1 cellular context compared by ENCODE assay signal in the genomic region with DNA sequence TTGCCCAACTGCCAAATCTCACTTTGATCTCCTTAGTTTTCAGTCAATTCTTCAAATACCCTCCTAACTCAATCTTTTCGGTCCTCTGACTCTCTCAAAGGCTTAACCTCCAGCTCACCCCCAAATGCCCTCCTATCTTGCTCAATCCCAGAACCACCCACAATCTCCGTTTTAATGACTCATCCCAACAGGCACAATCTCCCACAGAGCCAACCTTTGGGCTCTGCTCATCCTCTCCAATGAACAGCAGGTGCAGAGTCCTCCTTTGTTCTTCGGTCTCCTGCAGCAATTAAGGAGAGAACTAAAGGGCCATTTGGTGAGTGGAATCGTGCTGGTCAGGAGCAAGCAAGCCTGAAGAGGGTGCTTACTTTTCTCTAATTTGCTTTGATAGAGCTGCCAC.
TF ChIP-seq lines count a peak whose summit lies in the region.

No MANE protein-coding gene starts in this region.

TF ChIP-seq in HepG2, 621 proteins besides CTCF, POLR2A, EP300 and RAD21 (continued from another document):
- TF ChIP-seq, protein P1, sequence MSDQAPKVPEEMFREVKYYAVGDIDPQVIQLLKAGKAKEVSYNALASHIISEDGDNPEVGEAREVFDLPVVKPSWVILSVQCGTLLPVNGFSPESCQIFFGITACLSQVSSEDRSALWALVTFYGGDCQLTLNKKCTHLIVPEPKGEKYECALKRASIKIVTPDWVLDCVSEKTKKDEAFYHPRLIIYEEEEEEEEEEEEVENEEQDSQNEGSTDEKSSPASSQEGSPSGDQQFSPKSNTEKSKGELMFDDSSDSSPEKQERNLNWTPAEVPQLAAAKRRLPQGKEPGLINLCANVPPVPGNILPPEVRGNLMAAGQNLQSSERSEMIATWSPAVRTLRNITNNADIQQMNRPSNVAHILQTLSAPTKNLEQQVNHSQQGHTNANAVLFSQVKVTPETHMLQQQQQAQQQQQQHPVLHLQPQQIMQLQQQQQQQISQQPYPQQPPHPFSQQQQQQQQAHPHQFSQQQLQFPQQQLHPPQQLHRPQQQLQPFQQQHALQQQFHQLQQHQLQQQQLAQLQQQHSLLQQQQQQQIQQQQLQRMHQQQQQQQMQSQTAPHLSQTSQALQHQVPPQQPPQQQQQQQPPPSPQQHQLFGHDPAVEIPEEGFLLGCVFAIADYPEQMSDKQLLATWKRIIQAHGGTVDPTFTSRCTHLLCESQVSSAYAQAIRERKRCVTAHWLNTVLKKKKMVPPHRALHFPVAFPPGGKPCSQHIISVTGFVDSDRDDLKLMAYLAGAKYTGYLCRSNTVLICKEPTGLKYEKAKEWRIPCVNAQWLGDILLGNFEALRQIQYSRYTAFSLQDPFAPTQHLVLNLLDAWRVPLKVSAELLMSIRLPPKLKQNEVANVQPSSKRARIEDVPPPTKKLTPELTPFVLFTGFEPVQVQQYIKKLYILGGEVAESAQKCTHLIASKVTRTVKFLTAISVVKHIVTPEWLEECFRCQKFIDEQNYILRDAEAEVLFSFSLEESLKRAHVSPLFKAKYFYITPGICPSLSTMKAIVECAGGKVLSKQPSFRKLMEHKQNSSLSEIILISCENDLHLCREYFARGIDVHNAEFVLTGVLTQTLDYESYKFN (CRISPR knock-in tag; conservative IDR thresholded peaks at IDR 0.05) = peak; percentile 51
- peak; percentile 88 for TF ChIP-seq HNF4G (IDR thresholded peaks at IDR 0.05; ENCODE audit: borderline replicate concordance, low read depth, low read length)
- TF ChIP-seq HNF4G (CRISPR knock-in tag; IDR thresholded peaks at IDR 0.05; ENCODE audit: borderline replicate concordance, low read depth) = no peak
- TF ChIP-seq SOX5 (CRISPR knock-in tag; IDR thresholded peaks at IDR 0.05; ENCODE audit: borderline replicate concordance) = peak; percentile 92
- peak; percentile 92 for TF ChIP-seq RARA (CRISPR knock-in tag; IDR thresholded peaks at IDR 0.05)
- TF ChIP-seq SKI (IDR thresholded peaks at IDR 0.05; ENCODE audit: partially characterized antibody) = no peak
- no peak for TF ChIP-seq KAT2B (IDR thresholded peaks at IDR 0.05; ENCODE audit: borderline replicate concordance, low read depth, low read length)
- TF ChIP-seq FOSL1 (CRISPR knock-in tag; IDR thresholded peaks at IDR 0.05; ENCODE audit: borderline replicate concordance) = peak; percentile 73
- TF ChIP-seq, protein P2, sequence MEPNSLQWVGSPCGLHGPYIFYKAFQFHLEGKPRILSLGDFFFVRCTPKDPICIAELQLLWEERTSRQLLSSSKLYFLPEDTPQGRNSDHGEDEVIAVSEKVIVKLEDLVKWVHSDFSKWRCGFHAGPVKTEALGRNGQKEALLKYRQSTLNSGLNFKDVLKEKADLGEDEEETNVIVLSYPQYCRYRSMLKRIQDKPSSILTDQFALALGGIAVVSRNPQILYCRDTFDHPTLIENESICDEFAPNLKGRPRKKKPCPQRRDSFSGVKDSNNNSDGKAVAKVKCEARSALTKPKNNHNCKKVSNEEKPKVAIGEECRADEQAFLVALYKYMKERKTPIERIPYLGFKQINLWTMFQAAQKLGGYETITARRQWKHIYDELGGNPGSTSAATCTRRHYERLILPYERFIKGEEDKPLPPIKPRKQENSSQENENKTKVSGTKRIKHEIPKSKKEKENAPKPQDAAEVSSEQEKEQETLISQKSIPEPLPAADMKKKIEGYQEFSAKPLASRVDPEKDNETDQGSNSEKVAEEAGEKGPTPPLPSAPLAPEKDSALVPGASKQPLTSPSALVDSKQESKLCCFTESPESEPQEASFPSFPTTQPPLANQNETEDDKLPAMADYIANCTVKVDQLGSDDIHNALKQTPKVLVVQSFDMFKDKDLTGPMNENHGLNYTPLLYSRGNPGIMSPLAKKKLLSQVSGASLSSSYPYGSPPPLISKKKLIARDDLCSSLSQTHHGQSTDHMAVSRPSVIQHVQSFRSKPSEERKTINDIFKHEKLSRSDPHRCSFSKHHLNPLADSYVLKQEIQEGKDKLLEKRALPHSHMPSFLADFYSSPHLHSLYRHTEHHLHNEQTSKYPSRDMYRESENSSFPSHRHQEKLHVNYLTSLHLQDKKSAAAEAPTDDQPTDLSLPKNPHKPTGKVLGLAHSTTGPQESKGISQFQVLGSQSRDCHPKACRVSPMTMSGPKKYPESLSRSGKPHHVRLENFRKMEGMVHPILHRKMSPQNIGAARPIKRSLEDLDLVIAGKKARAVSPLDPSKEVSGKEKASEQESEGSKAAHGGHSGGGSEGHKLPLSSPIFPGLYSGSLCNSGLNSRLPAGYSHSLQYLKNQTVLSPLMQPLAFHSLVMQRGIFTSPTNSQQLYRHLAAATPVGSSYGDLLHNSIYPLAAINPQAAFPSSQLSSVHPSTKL (CRISPR knock-in tag; IDR thresholded peaks at IDR 0.05) = peak; percentile 52
- no peak for TF ChIP-seq ZNF468 (CRISPR knock-in tag; IDR thresholded peaks at IDR 0.05)
- TF ChIP-seq, protein P3, sequence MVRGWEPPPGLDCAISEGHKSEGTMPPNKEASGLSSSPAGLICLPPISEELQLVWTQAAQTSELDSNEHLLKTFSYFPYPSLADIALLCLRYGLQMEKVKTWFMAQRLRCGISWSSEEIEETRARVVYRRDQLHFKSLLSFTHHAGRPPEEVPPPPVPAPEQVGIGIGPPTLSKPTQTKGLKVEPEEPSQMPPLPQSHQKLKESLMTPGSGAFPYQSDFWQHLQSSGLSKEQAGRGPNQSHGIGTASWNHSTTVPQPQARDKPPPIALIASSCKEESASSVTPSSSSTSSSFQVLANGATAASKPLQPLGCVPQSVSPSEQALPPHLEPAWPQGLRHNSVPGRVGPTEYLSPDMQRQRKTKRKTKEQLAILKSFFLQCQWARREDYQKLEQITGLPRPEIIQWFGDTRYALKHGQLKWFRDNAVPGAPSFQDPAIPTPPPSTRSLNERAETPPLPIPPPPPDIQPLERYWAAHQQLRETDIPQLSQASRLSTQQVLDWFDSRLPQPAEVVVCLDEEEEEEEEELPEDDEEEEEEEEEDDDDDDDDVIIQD (CRISPR knock-in tag; IDR thresholded peaks at IDR 0.05; ENCODE audit: low read depth) = peak; percentile 56; the same call in 1 of the 2 replicates
- no peak for TF ChIP-seq ZBTB7B (CRISPR knock-in tag; IDR thresholded peaks at IDR 0.05)
- peak; percentile 80; the same call in 1 of the 2 replicates for TF ChIP-seq JUNB (CRISPR knock-in tag; IDR thresholded peaks at IDR 0.05; ENCODE audit: borderline replicate concordance)
- TF ChIP-seq, protein P4, sequence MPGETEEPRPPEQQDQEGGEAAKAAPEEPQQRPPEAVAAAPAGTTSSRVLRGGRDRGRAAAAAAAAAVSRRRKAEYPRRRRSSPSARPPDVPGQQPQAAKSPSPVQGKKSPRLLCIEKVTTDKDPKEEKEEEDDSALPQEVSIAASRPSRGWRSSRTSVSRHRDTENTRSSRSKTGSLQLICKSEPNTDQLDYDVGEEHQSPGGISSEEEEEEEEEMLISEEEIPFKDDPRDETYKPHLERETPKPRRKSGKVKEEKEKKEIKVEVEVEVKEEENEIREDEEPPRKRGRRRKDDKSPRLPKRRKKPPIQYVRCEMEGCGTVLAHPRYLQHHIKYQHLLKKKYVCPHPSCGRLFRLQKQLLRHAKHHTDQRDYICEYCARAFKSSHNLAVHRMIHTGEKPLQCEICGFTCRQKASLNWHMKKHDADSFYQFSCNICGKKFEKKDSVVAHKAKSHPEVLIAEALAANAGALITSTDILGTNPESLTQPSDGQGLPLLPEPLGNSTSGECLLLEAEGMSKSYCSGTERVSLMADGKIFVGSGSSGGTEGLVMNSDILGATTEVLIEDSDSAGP (CRISPR knock-in tag; IDR thresholded peaks at IDR 0.05; ENCODE audit: borderline replicate concordance) = no peak
- TF ChIP-seq EEA1 (CRISPR knock-in tag; IDR thresholded peaks at IDR 0.05; ENCODE audit: borderline replicate concordance) = no peak
- TF ChIP-seq RBM22 (optimal IDR thresholded peaks at IDR 0.05; ENCODE audit: low read length) = no peak
- 0 out of 2 replicates have a peak, but pooled peaks have one; percentile 18 for TF ChIP-seq POGZ (CRISPR knock-in tag; IDR thresholded peaks at IDR 0.05)
- no peak for TF ChIP-seq KDM5B (CRISPR knock-in tag; IDR thresholded peaks at IDR 0.05; ENCODE audit: borderline replicate concordance)
- TF ChIP-seq NR2F6 (IDR thresholded peaks at IDR 0.05) = peak; percentile 27; the same call in 1 of the 2 replicates
- no peak for TF ChIP-seq NR2F6 (CRISPR knock-in tag; IDR thresholded peaks at IDR 0.05)
- 0 out of 2 replicates have a peak, but pooled peaks have one; percentile 19 for TF ChIP-seq RXRB (CRISPR knock-in tag; IDR thresholded peaks at IDR 0.05; ENCODE audit: borderline replicate concordance)
- 0 out of 2 replicates have a peak, but pooled peaks have one; percentile 24 for TF ChIP-seq MED1 (CRISPR knock-in tag; IDR thresholded peaks at IDR 0.05)
- no peak for TF ChIP-seq ZNF34 (CRISPR knock-in tag; IDR thresholded peaks at IDR 0.05; ENCODE audit: borderline replicate concordance)
- TF ChIP-seq CBX1 (IDR thresholded peaks at IDR 0.05; ENCODE audit: low read depth) = no peak
- peak; percentile 82; the same call in 1 of the 2 replicates for TF ChIP-seq RXRA (CRISPR knock-in tag; IDR thresholded peaks at IDR 0.05)
- TF ChIP-seq BHLHE40 (IDR thresholded peaks at IDR 0.05; ENCODE audit: low read length) = peak; percentile 44
- TF ChIP-seq, protein P5, sequence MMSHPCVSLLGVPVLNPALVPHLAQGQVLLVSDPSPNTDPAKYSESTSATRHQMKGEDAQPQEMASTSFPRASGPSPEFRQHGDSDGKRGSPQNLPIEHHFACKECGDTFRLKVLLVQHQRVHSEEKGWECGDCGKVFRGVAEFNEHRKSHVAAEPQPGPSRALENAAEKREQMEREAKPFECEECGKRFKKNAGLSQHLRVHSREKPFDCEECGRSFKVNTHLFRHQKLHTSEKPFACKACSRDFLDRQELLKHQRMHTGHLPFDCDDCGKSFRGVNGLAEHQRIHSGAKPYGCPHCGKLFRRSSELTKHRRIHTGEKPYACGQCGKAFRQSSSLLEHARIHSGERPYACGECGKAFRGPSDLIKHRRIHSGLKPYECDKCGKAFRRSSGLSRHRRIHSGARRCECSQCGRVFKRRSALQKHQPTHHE (CRISPR knock-in tag; IDR thresholded peaks at IDR 0.05; ENCODE audit: borderline replicate concordance) = no peak
- TF ChIP-seq HMG20B (CRISPR knock-in tag; conservative IDR thresholded peaks at IDR 0.05) = 0 out of 2 replicates have a peak, but pooled peaks have one; percentile 34
- no peak for TF ChIP-seq ERF (CRISPR knock-in tag; IDR thresholded peaks at IDR 0.05)
- TF ChIP-seq SAP130 (CRISPR knock-in tag; IDR thresholded peaks at IDR 0.05; ENCODE audit: low read depth) = 0 out of 2 replicates have a peak, but pooled peaks have one; percentile 13
